1 cellular context compared by ENCODE assay signal in the genomic region with DNA sequence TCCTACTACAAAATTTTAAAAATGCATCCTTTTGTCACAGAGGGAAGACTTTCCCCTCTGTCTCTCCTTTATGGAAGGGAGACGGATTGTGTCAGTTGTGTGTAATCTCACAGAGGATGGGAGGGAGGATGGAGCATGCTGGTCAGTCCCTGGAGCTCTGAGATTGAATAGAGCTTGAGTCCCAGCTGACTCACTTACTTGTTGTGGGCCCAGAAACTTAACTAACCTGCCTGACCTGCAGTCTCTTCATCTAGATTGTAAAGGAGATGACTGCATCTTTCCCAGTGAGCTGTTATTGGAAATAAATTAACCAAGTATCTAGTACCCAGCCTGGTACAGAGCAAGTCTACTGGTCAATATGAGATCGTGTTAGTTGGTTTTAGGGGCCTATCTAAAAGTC.
TF ChIP-seq lines count a peak whose summit lies in the region.

No MANE protein-coding gene starts in this region.

TF ChIP-seq in IMR-90, 13 proteins besides CTCF, POLR2A, EP300 and RAD21:
- TF ChIP-seq MAFK (IDR thresholded peaks at IDR 0.05; ENCODE audit: low read depth, low read length) (peak; percentile 26; the same call in 1 of the 2 replicates), RFX5 (IDR thresholded peaks at IDR 0.05; ENCODE audit: low read depth, low read length) (no peak)
